Comparison of ENCODE assay signal across 26 cellular contexts in the genomic region with DNA sequence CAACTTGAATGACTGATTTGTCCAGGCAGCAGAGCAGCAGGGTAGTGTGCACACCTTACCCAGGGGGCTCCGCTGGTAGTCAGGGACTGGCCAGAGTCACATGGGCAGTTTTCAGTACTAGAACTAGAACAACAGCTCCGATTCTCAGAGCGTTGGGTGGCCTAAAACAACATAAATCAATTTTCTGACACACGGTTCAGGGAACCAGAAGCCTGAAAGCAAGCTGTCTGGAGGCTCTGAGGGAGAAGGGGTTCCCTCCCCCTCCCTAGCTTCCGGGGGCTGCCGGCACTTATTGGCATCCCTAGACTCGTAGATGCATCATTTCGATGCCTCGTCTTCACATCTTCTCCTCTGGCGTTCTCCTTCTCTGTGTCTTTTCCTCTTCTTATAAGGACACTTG. TPM values are rescaled to one million over a fixed set of nuclear protein-coding genes. Genes with fewer than 3 reads are reported as not detected.
"Had no signal": no experiment of that assay in that cellular context is flagged by ENCODE, and none has a peak within 500 bp of the region (broad histone marks: within the 10 kb centered on the region; RNA-seq: fewer than 3 reads in every experiment).

No MANE protein-coding gene starts in this region.

- H3K27ac ChIP-seq: lower lobe of right lung, neural progenitor cell, right atrium auricular region, suprapubic skin, transverse colon, vagina, WERI-Rb-1 had no signal

- H3K27ac Mint-ChIP-seq: activated naive CD8-positive, alpha-beta T cell; activated T-cell treated with anti-CD3 and anti-CD28 coated beads, Interleukin-2, amount 50 U/mL, for 72 hours; effector memory CD8-positive, alpha-beta T cell; mesothelial cell of epicardium; neural progenitor cell; progenitor cell of endocrine pancreas; stimulated activated naive CD8-positive, alpha-beta T cell treated with anti-CD3 and anti-CD28 coated beads, Interleukin-15, amount 100 ng/mL, for 72 hours had no signal

- H3K9ac ChIP-seq: neural progenitor cell had no signal

- H3K36me3 ChIP-seq: lower lobe of right lung, neural progenitor cell, right atrium auricular region, suprapubic skin, transverse colon, vagina, WERI-Rb-1 had no signal

- H3K4me2 ChIP-seq: neural progenitor cell had no signal

- ATAC-seq: left colon; lower lobe of right lung; stimulated activated naive CD8-positive, alpha-beta T cell treated with anti-CD3 and anti-CD28 coated beads, Interleukin-15, amount 100 ng/mL, for 72 hours had no signal

- H3K27me3 ChIP-seq: neural progenitor cell, right atrium auricular region, suprapubic skin, transverse colon, vagina had no signal

- H3K9me3 ChIP-seq: lower lobe of right lung, right atrium auricular region, suprapubic skin, transverse colon, vagina had no signal

- H3K4me3 ChIP-seq: lower lobe of right lung, neural progenitor cell, right atrium auricular region, skin epidermis, suprapubic skin, transverse colon, vagina had no signal

- H3K27me3 Mint-ChIP-seq: progenitor cell of endocrine pancreas had no signal

- H3K4me3 Mint-ChIP-seq: activated naive CD8-positive, alpha-beta T cell; activated T-cell treated with anti-CD3 and anti-CD28 coated beads, Interleukin-2, amount 50 U/mL, for 72 hours; effector memory CD8-positive, alpha-beta T cell; mesothelial cell of epicardium; neural progenitor cell; stimulated activated naive CD8-positive, alpha-beta T cell treated with anti-CD3 and anti-CD28 coated beads, Interleukin-15, amount 100 ng/mL, for 72 hours had no signal

- H2AFZ ChIP-seq: neural progenitor cell had no signal

- H3K36me3 Mint-ChIP-seq: activated naive CD8-positive, alpha-beta T cell; mesothelial cell of epicardium; neural progenitor cell had no signal

- H3K9me3 Mint-ChIP-seq: activated T-cell treated with anti-CD3 and anti-CD28 coated beads, Interleukin-2, amount 50 U/mL, for 72 hours; effector memory CD8-positive, alpha-beta T cell; mesothelial cell of epicardium; stimulated activated naive CD8-positive, alpha-beta T cell treated with anti-CD3 and anti-CD28 coated beads, Interleukin-15, amount 100 ng/mL, for 72 hours had no signal

- DNase-seq: activated CD4-positive, alpha-beta T cell treated with anti-CD3 and anti-CD28 coated beads for 1 hour; activated effector memory CD4-positive, alpha-beta T cell treated with anti-CD3 and anti-CD28 coated beads, Interleukin-2, amount 50 U/mL, for 16 hours; activated T-cell treated with anti-CD3 and anti-CD28 coated beads, Interleukin-2, amount 50 U/mL, for 72 hours; effector memory CD8-positive, alpha-beta T cell; foreskin fibroblast; glutamatergic neuron; hypothalamus; islet precursor cell; left colon; lower lobe of right lung; stimulated activated CD4-positive, alpha-beta T cell treated with anti-CD3 and anti-CD28 coated beads, Interleukin-15, amount 100 ng/mL, for 24 hours; stimulated activated CD4-positive, alpha-beta T cell treated with anti-CD3 and anti-CD28 coated beads, Interleukin-2, amount 100 ng/mL, for 48 hours; stimulated activated naive CD8-positive, alpha-beta T cell treated with anti-CD3 and anti-CD28 coated beads, Interleukin-15, amount 100 ng/mL, for 72 hours; transverse colon; WERI-Rb-1 had no signal

RNA-seq across cellular contexts. Expression of a gene that starts 13.4 kb away (rescaled TPM):
- total RNA-seq: activated CD8-positive, alpha-beta memory T cell treated with anti-CD3 and anti-CD28 coated beads for 36 hours; activated T-cell treated with anti-CD3 and anti-CD28 coated beads, Interleukin-2, amount 50 U/mL, for 72 hours; dermis microvascular lymphatic vessel endothelial cell; T-helper 2 cell treated with Interferon-gamma antibody and Interleukin-4, amounts not matched to agents 100 ng/mL and 5 ng/mL, for 36 hours had no signal
